ENCODE assay signal across 8 cellular contexts in genomic region chr21:37564341-37564923, GRCh38.
A peak's percentile ranks its signal among the peaks of the same experiment; 100 is the strongest.
DNase-seq lines count a peak whose midpoint lies in the region; ATAC-seq and TF ChIP-seq lines count a peak whose summit lies in the region.

No MANE protein-coding gene starts in this region.

- peak overlapping the region; percentile 95 for H3K27ac ChIP-seq in thymus (ENCODE audit: low read depth)

- 7% methylated on average over 14 of the region's 14 CpGs for WGBS in thymus

- H3K27ac Mint-ChIP-seq in activated naive CD4-positive, alpha-beta T cell treated with anti-CD3 and anti-CD28 coated beads, Interleukin-2, amount 10 ng/mL, durations not matched to agents 7 days and 5 days, result peak overlapping the region; percentile 99
- peak overlapping the region; percentile 84 for H3K27ac Mint-ChIP-seq in osteocyte (ENCODE audit: unreplicated experiment)

- no peak for TF ChIP-seq CTCF in osteocyte (IDR thresholded peaks at IDR 0.05)

- H3K27me3 Mint-ChIP-seq in activated naive CD4-positive, alpha-beta T cell treated with anti-CD3 and anti-CD28 coated beads, Interleukin-2, amount 10 ng/mL, durations not matched to agents 7 days and 5 days, result peaks cover 14% of the 10 kb centered on the region
- no peaks in the 10 kb centered on the region for H3K27me3 Mint-ChIP-seq in osteocyte (ENCODE audit: unreplicated experiment)

- H3K4me3 Mint-ChIP-seq in activated naive CD4-positive, alpha-beta T cell treated with anti-CD3 and anti-CD28 coated beads, Interleukin-2, amount 10 ng/mL, durations not matched to agents 7 days and 5 days, result peak overlapping the region; percentile 86
- peak overlapping the region; percentile 58 for H3K4me3 Mint-ChIP-seq in osteocyte (ENCODE audit: unreplicated experiment)

- H3K9me3 Mint-ChIP-seq in activated naive CD4-positive, alpha-beta T cell treated with anti-CD3 and anti-CD28 coated beads, Interleukin-2, amount 10 ng/mL, durations not matched to agents 7 days and 5 days, result no peaks in the 10 kb centered on the region
- no peaks in the 10 kb centered on the region for H3K9me3 Mint-ChIP-seq in osteocyte (ENCODE audit: unreplicated experiment)

- CTCF ChIA-PET in activated naive CD4-positive, alpha-beta T cell treated with anti-CD3 and anti-CD28 coated beads, Interleukin-2, amount 10 ng/mL, durations not matched to agents 7 days and 5 days (lab: Charles Lee), result interaction anchor here (0.6 to 1.8 kb wide), 11 partner anchors 9 to 482 kb away, joined by 3 to 7 read pairs (median 3); no protein-coding TSS in a partner anchor

- no peaks in the 10 kb centered on the region for H3K36me3 Mint-ChIP-seq in activated naive CD4-positive, alpha-beta T cell treated with anti-CD3 and anti-CD28 coated beads, Interleukin-2, amount 10 ng/mL, durations not matched to agents 7 days and 5 days
- H3K36me3 Mint-ChIP-seq in osteocyte (ENCODE audit: unreplicated experiment), result no peaks in the 10 kb centered on the region

- peaks cover 34% of the 10 kb centered on the region for H3K4me1 Mint-ChIP-seq in activated naive CD4-positive, alpha-beta T cell treated with anti-CD3 and anti-CD28 coated beads, Interleukin-2, amount 10 ng/mL, durations not matched to agents 7 days and 5 days
- H3K4me1 Mint-ChIP-seq in osteocyte (ENCODE audit: unreplicated experiment), result peaks cover 19% of the 10 kb centered on the region

- peak; percentile 44 for ATAC-seq in GM21825 (IDR thresholded peaks at IDR 0.05; ENCODE audit: unreplicated experiment)

- H3K9me3 ChIP-seq in thymus (ENCODE audit: control insufficient read depth), result no peaks in the 10 kb centered on the region

- H3K4me3 ChIP-seq in thymus (ENCODE audit: low read length), result peak overlapping the region; percentile 73

- no peaks in the 10 kb centered on the region for H3K36me3 ChIP-seq in thymus (ENCODE audit: control insufficient read depth, insufficient read depth)

- peaks cover 11% of the 10 kb centered on the region for H3K4me1 ChIP-seq in thymus (ENCODE audit: control insufficient read depth, insufficient read depth, low read length)

- DNase-seq in DMS53 (lab: John Stamatoyannopoulos, UW) (peak; percentile 95), Kasumi-1 (lab: John Stamatoyannopoulos, UW) (peak; percentile 87 to 89), SHP77 treated with DMSO at 0.1 percent for 48 hours (lab: John Stamatoyannopoulos, UW) (peak; percentile 66), glomerular endothelial cell (ENCODE audit: extremely low read depth, low read depth, low spot score) (peak; percentile 97), osteocyte (ENCODE audit: extremely low spot score, unreplicated experiment) (peak; percentile 92)
- peak; percentile 86 for DNase-seq in activated naive CD4-positive, alpha-beta T cell treated with anti-CD3 and anti-CD28 coated beads, Interleukin-2, amount 10 ng/mL, durations not matched to agents 7 days and 5 days

- no peaks in the 10 kb centered on the region for H3K27me3 ChIP-seq in thymus (ENCODE audit: control insufficient read depth, insufficient read depth)

Comparison
In these comparisons a context has a peak if more than half of its experiments do, and no peak if none do; other contexts are left out.
1. Peak in every context shown above with its lines: DNase-seq, ATAC-seq, H3K4me3 ChIP-seq and H3K27ac ChIP-seq.